23 cellular contexts compared by ENCODE assay signal in the genomic region with DNA sequence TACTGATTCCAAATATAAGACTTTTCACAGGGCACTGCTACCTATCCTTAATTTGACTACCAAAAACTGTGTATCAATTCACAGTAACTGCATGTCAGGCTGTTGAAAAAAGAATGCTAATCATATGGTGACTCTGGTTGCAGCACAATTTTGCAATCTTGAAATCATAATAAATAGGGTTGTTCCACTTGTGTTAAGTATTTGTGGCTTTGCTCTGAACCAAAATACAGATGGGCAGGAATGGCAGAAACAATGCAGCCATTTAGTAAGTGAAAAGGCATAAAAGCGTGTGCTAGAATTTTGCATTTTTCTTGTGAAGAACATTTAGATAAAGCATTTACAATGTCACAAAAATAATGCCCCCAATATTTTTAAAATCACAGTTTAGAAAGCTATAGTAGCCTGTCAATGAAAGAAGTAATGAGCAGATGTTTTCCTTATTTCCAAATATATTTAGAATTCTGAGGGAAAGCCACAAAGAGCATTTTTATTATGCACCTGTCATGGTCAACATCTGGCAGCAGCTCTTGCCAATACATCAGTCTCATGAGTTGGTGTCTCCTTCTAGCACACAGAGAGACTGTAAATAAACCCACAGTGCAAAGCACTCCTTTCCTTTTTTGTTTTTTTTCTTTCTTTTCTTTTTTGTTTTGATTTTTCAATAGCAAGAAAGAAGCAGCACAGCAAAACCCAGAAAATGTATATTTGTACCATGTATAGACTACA.
"Had no signal": no experiment of that assay in that cellular context is flagged by ENCODE, and none has a peak within 500 bp of the region (broad histone marks: within the 10 kb centered on the region; RNA-seq: fewer than 3 reads in every experiment).

No MANE protein-coding gene starts in this region.

- H3K9me3 Mint-ChIP-seq: activated CD4-positive, alpha-beta T cell treated with anti-CD3 and anti-CD28 coated beads, Interleukin-2, amount 10 ng/mL, durations not matched to agents 24 days and 14 days; activated CD8-positive, alpha-beta T cell treated with anti-CD3 and anti-CD28 coated beads for 36 hours; activated T-helper 2 cell treated with anti-CD3 and anti-CD28 coated beads, Interferon-gamma antibody, Interleukin-2, Interleukin-4, amounts not matched to agents 10 μg/mL and 5 μg/mL and 100 μg/mL, durations not matched to agents 14 hours and 24 hours and 36 hours; nephron progenitor cell had no signal

- DNase-seq: activated CD4-positive, alpha-beta T cell treated with anti-CD3 and anti-CD28 coated beads, Interleukin-2, amount 10 ng/mL, durations not matched to agents 24 days and 14 days; activated CD4-positive, CD25-positive, alpha-beta regulatory T cell; activated CD8-positive, alpha-beta T cell treated with anti-CD3 and anti-CD28 coated beads for 36 hours; activated naive CD4-positive, alpha-beta T cell treated with Interleukin-2 at 50 U/mL for 16 hours; activated T-cell treated with anti-CD3 and anti-CD28 coated beads, Interleukin-2, amount 50 U/mL, for 1 hour; anterior cingulate cortex; caudate nucleus; gastrocnemius medialis; heart right ventricle; kidney glomerular epithelial cell; left ventricle myocardium inferior; mammary epithelial cell; midbrain; nephron progenitor cell; nucleus accumbens; posterior cingulate gyrus; retina; stimulated activated CD4-positive, alpha-beta T cell treated with anti-CD3 and anti-CD28 coated beads, Interleukin-12 subunit alpha, Interleukin-12 subunit beta, amount 100 ng/mL, for 4 hours; stimulated activated CD4-positive, alpha-beta T cell treated with anti-CD3 and anti-CD28 coated beads, Interleukin-2, amount 100 ng/mL, for 24 hours; stimulated activated naive CD4-positive, alpha-beta T cell treated with Interleukin-2 at 50 U/mL for 16 hours; tibial artery had no signal

- H3K27me3 Mint-ChIP-seq: brain had no signal

- H3K4me1 Mint-ChIP-seq: activated CD4-positive, alpha-beta T cell treated with anti-CD3 and anti-CD28 coated beads, Interleukin-2, amount 10 ng/mL, durations not matched to agents 24 days and 14 days had no signal

- H3K27ac Mint-ChIP-seq: activated CD4-positive, alpha-beta T cell treated with anti-CD3 and anti-CD28 coated beads, Interleukin-2, amount 10 ng/mL, durations not matched to agents 24 days and 14 days; activated CD8-positive, alpha-beta T cell treated with anti-CD3 and anti-CD28 coated beads for 36 hours; activated T-helper 2 cell treated with anti-CD3 and anti-CD28 coated beads, Interferon-gamma antibody, Interleukin-2, Interleukin-4, amounts not matched to agents 10 μg/mL and 5 μg/mL and 100 μg/mL, durations not matched to agents 14 hours and 24 hours and 36 hours; nephron progenitor cell had no signal

- H3K4me3 Mint-ChIP-seq: activated CD4-positive, alpha-beta T cell treated with anti-CD3 and anti-CD28 coated beads, Interleukin-2, amount 10 ng/mL, durations not matched to agents 24 days and 14 days; activated CD8-positive, alpha-beta T cell treated with anti-CD3 and anti-CD28 coated beads for 36 hours; brain; nephron progenitor cell had no signal

- H3K36me3 Mint-ChIP-seq: brain had no signal
